ENCODE assay signal across 10 cellular contexts in genomic region chr17:82234211-82235055, GRCh38. TPM values are rescaled to one million over a fixed set of nuclear protein-coding genes. Genes with fewer than 3 reads are reported as not detected.
DNase-seq lines count a peak whose midpoint lies in the region; ATAC-seq and TF ChIP-seq lines count a peak whose summit lies in the region.
"Had no signal": no experiment of that assay in that cellular context is flagged by ENCODE, and none has a peak within 500 bp of the region (broad histone marks: within the 10 kb centered on the region; RNA-seq: fewer than 3 reads in every experiment).

No MANE protein-coding gene starts in this region.

- no CpG with 5 or more reads among the region's 26 CpGs for WGBS in mesendoderm (ENCODE audit: extremely low coverage, insufficient coverage, low lambda C conversion rate)

- peaks cover 91% of the 10 kb centered on the region for H3K36me3 ChIP-seq in RWPE2 (ENCODE audit: low read depth)
- H3K36me3 ChIP-seq in mesendoderm (ENCODE audit: control insufficient read depth, insufficient read depth, low read length), result no peaks in the 10 kb centered on the region

- H3K56ac ChIP-seq in mesendoderm (ENCODE audit: low read length), result peak overlapping the region; percentile 34

- ATAC-seq in left ventricle myocardium superior (no peak), RWPE2 (ENCODE audit: low read depth) (no peak), GM18498 (IDR thresholded peaks at IDR 0.05; ENCODE audit: unreplicated experiment) (no peak)
- ATAC-seq: activated T-cell treated with anti-CD3 and anti-CD28 coated beads, Interleukin-2, amount 50 U/mL, for 72 hours had no signal

- H3K79me2 ChIP-seq in mesendoderm (ENCODE audit: control insufficient read depth, insufficient read depth, low read length), result no peaks in the 10 kb centered on the region

- H3K27ac ChIP-seq in RWPE2 (ENCODE audit: poor library complexity, severe bottlenecking) (peak overlapping the region; percentile 91), mesendoderm (ENCODE audit: low read depth, low read length) (no peak overlapping the region)

- no peak overlapping the region for H2AK5ac ChIP-seq in mesendoderm (ENCODE audit: low read length)

- H2BK15ac ChIP-seq in mesendoderm (replicated peaks; ENCODE audit: low read depth), result no peak overlapping the region

- no peak overlapping the region for H3K9ac ChIP-seq in mesendoderm (ENCODE audit: low read length)

- no peak overlapping the region for H3K4me3 ChIP-seq in RWPE2 (ENCODE audit: severe bottlenecking)
- no peak overlapping the region for H3K4me3 ChIP-seq in mesendoderm (ENCODE audit: low read length)

- no peaks in the 10 kb centered on the region for H3K9me3 Mint-ChIP-seq in activated CD4-positive, alpha-beta memory T cell treated with anti-CD3 and anti-CD28 coated beads, Interleukin-2, amount 10 ng/mL, durations not matched to agents 7 days and 5 days
- H3K9me3 Mint-ChIP-seq: activated T-cell treated with anti-CD3 and anti-CD28 coated beads, Interleukin-2, amount 50 U/mL, for 72 hours had no signal

- peaks cover 28% of the 10 kb centered on the region for H3K36me3 Mint-ChIP-seq in activated CD4-positive, alpha-beta memory T cell treated with anti-CD3 and anti-CD28 coated beads, Interleukin-2, amount 10 ng/mL, durations not matched to agents 7 days and 5 days (ENCODE audit: low read depth)

- H3K4me1 Mint-ChIP-seq in activated CD4-positive, alpha-beta memory T cell treated with anti-CD3 and anti-CD28 coated beads, Interleukin-2, amount 10 ng/mL, durations not matched to agents 7 days and 5 days, result peaks cover 50% of the 10 kb centered on the region

- no peak for TF ChIP-seq CTCF in RWPE2 (IDR thresholded peaks at IDR 0.05; ENCODE audit: poor library complexity, severe bottlenecking)

- POLR2A ChIA-PET in activated CD4-positive, alpha-beta memory T cell treated with anti-CD3 and anti-CD28 coated beads, Interleukin-2, amount 10 ng/mL, durations not matched to agents 7 days and 5 days (lab: Charles Lee), result interaction anchor here (0.8 to 4.7 kb wide), 5 partner anchors 22 to 214 kb away, joined by 3 to 21 read pairs (median 3); partner anchors contain the start of genes CCDC57 and SECTM1

- intact Hi-C loops in left ventricle myocardium superior (cut with micrococcal nuclease) (no loop called here), cardiac septum (cut with DNase I) (loop anchor here (5.0 kb wide), 1 partner anchor 38 kb away; the partner anchor contains the start of gene CSNK1D)

- H3K79me1 ChIP-seq in mesendoderm (ENCODE audit: low read length), result no peaks in the 10 kb centered on the region

- H2BK120ac ChIP-seq in mesendoderm (ENCODE audit: low read depth, low read length), result no peak overlapping the region

- H3K23ac ChIP-seq in mesendoderm (ENCODE audit: low read length), result no peak overlapping the region

- DNase-seq in left ventricle myocardium superior (peak; percentile 36), cardiac septum (ENCODE audit: low spot score) (no peak), RWPE2 (ENCODE audit: low spot score) (no peak), mesendoderm (no peak), ureter (ENCODE audit: low spot score) (peak; percentile 82), DMS153 treated with DMSO at 0.1 percent for 48 hours (lab: John Stamatoyannopoulos, UW; ENCODE audit: unreplicated experiment) (no peak)
- DNase-seq in activated CD4-positive, alpha-beta memory T cell treated with anti-CD3 and anti-CD28 coated beads, Interleukin-2, amount 10 ng/mL, durations not matched to agents 7 days and 5 days, result no peak
- DNase-seq: activated T-cell treated with anti-CD3 and anti-CD28 coated beads, Interleukin-2, amount 50 U/mL, for 72 hours; caudate nucleus had no signal

- no peak overlapping the region for H3K27ac Mint-ChIP-seq in activated CD4-positive, alpha-beta memory T cell treated with anti-CD3 and anti-CD28 coated beads, Interleukin-2, amount 10 ng/mL, durations not matched to agents 7 days and 5 days

- H4K5ac ChIP-seq in mesendoderm (ENCODE audit: low read length), result no peak overlapping the region

- no peaks in the 10 kb centered on the region for H3K9me3 ChIP-seq in RWPE2 (ENCODE audit: severe bottlenecking)

- H3K4me1 ChIP-seq in RWPE2 (ENCODE audit: insufficient read depth, poor library complexity, severe bottlenecking), result peaks cover 64% of the 10 kb centered on the region
- H3K4me1 ChIP-seq in mesendoderm (ENCODE audit: control insufficient read depth, low read depth, low read length), result no peaks in the 10 kb centered on the region

- no peak overlapping the region for H4K8ac ChIP-seq in mesendoderm (ENCODE audit: low read depth, low read length)

- CTCF ChIA-PET in activated CD4-positive, alpha-beta memory T cell treated with anti-CD3 and anti-CD28 coated beads, Interleukin-2, amount 10 ng/mL, durations not matched to agents 7 days and 5 days (lab: Charles Lee), result interaction anchor here (1.1 to 3.3 kb wide), 6 partner anchors 28 to 195 kb away, joined by 3 to 20 read pairs (median 9); partner anchors contain the start of gene HEXD

- no peak overlapping the region for H2BK5ac ChIP-seq in mesendoderm (ENCODE audit: low read length)

- no peak overlapping the region for H3K4ac ChIP-seq in mesendoderm (ENCODE audit: low read depth, low read length)

- H3K27me3 ChIP-seq in RWPE2 (ENCODE audit: insufficient read depth, poor library complexity, severe bottlenecking), result no peaks in the 10 kb centered on the region
- peaks cover 3% of the 10 kb centered on the region for H3K27me3 ChIP-seq in mesendoderm (ENCODE audit: insufficient read depth, low read length, poor library complexity)

- H3K4me3 Mint-ChIP-seq in activated CD4-positive, alpha-beta memory T cell treated with anti-CD3 and anti-CD28 coated beads, Interleukin-2, amount 10 ng/mL, durations not matched to agents 7 days and 5 days, result no peak overlapping the region
- H3K4me3 Mint-ChIP-seq: activated T-cell treated with anti-CD3 and anti-CD28 coated beads, Interleukin-2, amount 50 U/mL, for 72 hours had no signal

- no peak overlapping the region for H3K4me2 ChIP-seq in mesendoderm (ENCODE audit: low read length)

- no peak overlapping the region for H3K18ac ChIP-seq in mesendoderm (ENCODE audit: low read length)

- H3K27me3 Mint-ChIP-seq in activated CD4-positive, alpha-beta memory T cell treated with anti-CD3 and anti-CD28 coated beads, Interleukin-2, amount 10 ng/mL, durations not matched to agents 7 days and 5 days, result no peaks in the 10 kb centered on the region

RNA-seq across cellular contexts. Expression of gene SLC16A3, which starts 5.6 kb away (rescaled TPM):
- 7.8 TPM for total RNA-seq in left ventricle myocardium superior
- 20.7 TPM for total RNA-seq in cardiac septum
- 1.9 TPM for polyA plus RNA-seq in mesendoderm (2013, experiment 1 of 2)
- polyA plus RNA-seq in mesendoderm (2013, experiment 2 of 2), result 1.6 TPM
- total RNA-seq in ureter, result 44.2 TPM
- total RNA-seq in activated CD4-positive, alpha-beta memory T cell treated with anti-CD3 and anti-CD28 coated beads, Interleukin-2, amount 10 ng/mL, durations not matched to agents 7 days and 5 days, result 100 to 1,000 TPM; 206 to 210 TPM

RNA-seq across cellular contexts. Expression of gene CCDC57, which starts 21.8 kb away (rescaled TPM):
- total RNA-seq in left ventricle myocardium superior, result 8.1 TPM
- total RNA-seq in cardiac septum, result 10.6 TPM
- polyA plus RNA-seq in mesendoderm (2013, experiment 1 of 2), result 6.8 TPM
- polyA plus RNA-seq in mesendoderm (2013, experiment 2 of 2), result 7.4 TPM
- total RNA-seq in ureter, result 108 TPM
- total RNA-seq in activated CD4-positive, alpha-beta memory T cell treated with anti-CD3 and anti-CD28 coated beads, Interleukin-2, amount 10 ng/mL, durations not matched to agents 7 days and 5 days, result 10 to 100 TPM; 49.8 to 54.9 TPM

RNA-seq across cellular contexts. Expression of gene CSNK1D, which starts 39.1 kb away (rescaled TPM):
- total RNA-seq in left ventricle myocardium superior, result 64.4 TPM
- 80.9 TPM for total RNA-seq in cardiac septum
- polyA plus RNA-seq in mesendoderm (2013, experiment 1 of 2), result 76.4 TPM
- polyA plus RNA-seq in mesendoderm (2013, experiment 2 of 2), result 75.9 TPM
- 170 TPM for total RNA-seq in ureter
- total RNA-seq in activated CD4-positive, alpha-beta memory T cell treated with anti-CD3 and anti-CD28 coated beads, Interleukin-2, amount 10 ng/mL, durations not matched to agents 7 days and 5 days, result 100 to 1,000 TPM; 116 TPM

Comparison
In these comparisons a context has a peak if more than half of its experiments do, and no peak if none do; other contexts are left out.
1. DNase-seq: peak in left ventricle myocardium superior (single experiment) and ureter (single experiment); none in cardiac septum (single experiment), RWPE2 (single experiment), mesendoderm (single experiment), DMS153 treated with DMSO at 0.1 percent for 48 hours (single experiment) and activated CD4-positive, alpha-beta memory T cell treated with anti-CD3 and anti-CD28 coated beads, Interleukin-2, amount 10 ng/mL, durations not matched to agents 7 days and 5 days (single experiment).